8 cellular contexts compared by ENCODE assay signal in genomic region chr1:3453891-3454810, GRCh38. TPM values are rescaled to one million over a fixed set of nuclear protein-coding genes. Genes with fewer than 3 reads are reported as not detected.
DNase-seq lines count a peak whose midpoint lies in the region; ATAC-seq and TF ChIP-seq lines count a peak whose summit lies in the region.

Gene ARHGEF16 (plus strand): TSS chr1:3454665. CDS start chr1:3463085, 8,420 bp downstream.

- no peak within 1 kb of the TSS for H3K27ac ChIP-seq in ovary

- peak; percentile 51 for TF ChIP-seq CTCF in glutamatergic neuron (IDR thresholded peaks at IDR 0.05; ENCODE audit: partially characterized antibody, unreplicated experiment)
- TF ChIP-seq CTCF in ovary (IDR thresholded peaks at IDR 0.05), result no peak

- H3K36me3 Mint-ChIP-seq in activated naive CD4-positive, alpha-beta T cell treated with anti-CD3 and anti-CD28 coated beads for 36 hours (ENCODE audit: low read depth), result no peaks in the 10 kb centered on the region
- no peaks in the 10 kb centered on the region for H3K36me3 Mint-ChIP-seq in glutamatergic neuron (ENCODE audit: unreplicated experiment)

- ATAC-seq in GM21367 (IDR thresholded peaks at IDR 0.05; ENCODE audit: unreplicated experiment), result no peak

- H3K9me3 Mint-ChIP-seq in activated naive CD4-positive, alpha-beta T cell treated with anti-CD3 and anti-CD28 coated beads for 36 hours, result no peaks in the 10 kb centered on the region
- no peaks in the 10 kb centered on the region for H3K9me3 Mint-ChIP-seq in glutamatergic neuron (ENCODE audit: unreplicated experiment)

- peaks cover 2% of the 10 kb centered on the region for H3K4me1 Mint-ChIP-seq in activated naive CD4-positive, alpha-beta T cell treated with anti-CD3 and anti-CD28 coated beads for 36 hours (ENCODE audit: low read depth)
- H3K4me1 Mint-ChIP-seq in glutamatergic neuron (ENCODE audit: low read depth, unreplicated experiment), result peaks cover 13% of the 10 kb centered on the region

- peak within 1 kb of the TSS; percentile 45 for H3K4me3 Mint-ChIP-seq in activated naive CD4-positive, alpha-beta T cell treated with anti-CD3 and anti-CD28 coated beads for 36 hours
- peak within 1 kb of the TSS; percentile 55 for H3K4me3 Mint-ChIP-seq in glutamatergic neuron (ENCODE audit: unreplicated experiment)

- H3K27ac Mint-ChIP-seq in activated naive CD4-positive, alpha-beta T cell treated with anti-CD3 and anti-CD28 coated beads for 36 hours, result no peak within 1 kb of the TSS
- H3K27ac Mint-ChIP-seq in glutamatergic neuron (ENCODE audit: unreplicated experiment), result no peak within 1 kb of the TSS

- H3K27me3 ChIP-seq in ovary, result no peaks in the 10 kb centered on the region

- no peaks in the 10 kb centered on the region for H3K9me3 ChIP-seq in ovary

- 4 to 9% (median 5%) methylated on average over 39 to 84 of the region's 84 CpGs for WGBS in ovary, 3 donors

- peak within 1 kb of the TSS; percentile 33 for H3K4me3 ChIP-seq in ovary

- peak; percentile 64 for DNase-seq in activated CD8-positive, alpha-beta memory T cell treated with anti-CD3 and anti-CD28 coated beads for 24 hours
- no peak for DNase-seq in activated CD8-positive, alpha-beta memory T cell treated with anti-CD3 and anti-CD28 coated beads, Interleukin-2, amount 50 U/mL, for 48 hours
- peak; percentile 87 for DNase-seq in NCI-H2227 (lab: John Stamatoyannopoulos, UW; ENCODE audit: unreplicated experiment)
- peak; percentile 37 for DNase-seq in activated naive CD4-positive, alpha-beta T cell treated with anti-CD3 and anti-CD28 coated beads for 36 hours
- DNase-seq in glutamatergic neuron, result peak; percentile 72
- peak; percentile 37 to 64 (median 49) for DNase-seq in ovary
- DNase-seq in SK-N-DZ (ENCODE audit: low spot score), result no peak

- no peaks in the 10 kb centered on the region for H3K36me3 ChIP-seq in ovary

- CTCF ChIA-PET in activated naive CD4-positive, alpha-beta T cell treated with anti-CD3 and anti-CD28 coated beads for 36 hours (lab: Charles Lee), result interaction anchor here (0.6 to 2.5 kb wide), 10 partner anchors 9 to 166 kb away, joined by 3 to 27 read pairs (median 6); no protein-coding TSS in a partner anchor

- H3K27me3 Mint-ChIP-seq in activated naive CD4-positive, alpha-beta T cell treated with anti-CD3 and anti-CD28 coated beads for 36 hours (ENCODE audit: low read depth), result peaks cover 7% of the 10 kb centered on the region
- peaks cover 3% of the 10 kb centered on the region for H3K27me3 Mint-ChIP-seq in glutamatergic neuron (ENCODE audit: unreplicated experiment)

- no peak for TF ChIP-seq EP300 in ovary (IDR thresholded peaks at IDR 0.05)

- TF ChIP-seq POLR2A in ovary (IDR thresholded peaks at IDR 0.05), result no peak

- H3K4me1 ChIP-seq in ovary (ENCODE audit: insufficient read depth), result peaks cover 3% of the 10 kb centered on the region

- intact Hi-C loops in activated naive CD4-positive, alpha-beta T cell treated with anti-CD3 and anti-CD28 coated beads for 36 hours (cut with micrococcal nuclease), result loop anchor here (1.0 to 2.0 kb wide), 3 partner anchors 30 to 271 kb away; no protein-coding TSS in a partner anchor
- intact Hi-C loops in ovary (cut with DNase I), result loop anchor here in 1 of 4 donors (2.0 to 10.0 kb wide), 2 partner anchors 165 to 271 kb away; no protein-coding TSS in a partner anchor

RNA-seq across cellular contexts. Expression of gene ARHGEF16, which starts in this region (rescaled TPM):
- total RNA-seq in activated naive CD4-positive, alpha-beta T cell treated with anti-CD3 and anti-CD28 coated beads for 36 hours, result under 1 TPM; 0.17 TPM
- total RNA-seq in glutamatergic neuron (ENCODE audit: unreplicated experiment) (0.34 TPM), ovary (1 to 10 TPM in 6 of 7 donors, under 1 TPM in 1; 1.00 to 8.4 (median 2.5) TPM)
- 1 to 10 TPM in 1 of 2 donors, under 1 TPM in 1; 0.13 to 1.7 TPM for polyA plus RNA-seq in ovary
- polyA plus RNA-seq in SK-N-DZ (2014; cell fraction: cytosol; rRNA removed), result 1.9 and 2.3 TPM in 2 replicates
- 5.9 and 8.2 TPM in 2 replicates for polyA plus RNA-seq in SK-N-DZ (2014; cell fraction: nucleus; rRNA removed)

Comparison
In these comparisons a context has a peak if more than half of its experiments do, and no peak if none do; other contexts are left out.
1. DNase-seq: peak in activated CD8-positive, alpha-beta memory T cell treated with anti-CD3 and anti-CD28 coated beads for 24 hours (single experiment), NCI-H2227 (single experiment) and ovary (5 of 5); none in activated CD8-positive, alpha-beta memory T cell treated with anti-CD3 and anti-CD28 coated beads, Interleukin-2, amount 50 U/mL, for 48 hours (single experiment) and SK-N-DZ (single experiment).
2. Peak in DNase-seq in activated naive CD4-positive, alpha-beta T cell treated with anti-CD3 and anti-CD28 coated beads for 36 hours; RNA of the gene not detected or under 1 TPM.
3. Peak in DNase-seq in glutamatergic neuron; RNA of the gene not detected or under 1 TPM.